Comparison of ENCODE assay signal across 20 cellular contexts in the genomic region with DNA sequence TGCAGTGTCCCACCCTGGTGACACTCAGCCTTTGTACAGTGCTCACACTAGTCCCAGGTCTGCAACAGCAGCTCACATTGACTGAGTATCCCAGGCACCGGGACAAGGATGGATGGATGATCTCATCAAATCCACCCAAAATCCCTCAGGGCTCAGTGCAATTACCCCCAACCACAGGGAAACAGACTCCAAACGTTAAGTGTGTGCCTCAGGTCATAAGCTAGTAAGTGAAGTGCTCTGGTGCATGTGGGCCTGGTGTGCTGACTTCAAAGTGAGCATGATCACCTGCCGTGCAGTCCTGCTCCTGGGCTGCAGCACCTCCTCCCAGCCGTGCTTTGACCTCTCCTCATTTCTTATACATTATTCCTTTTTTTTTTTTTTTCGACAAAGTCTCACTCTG. TPM values are rescaled to one million over a fixed set of nuclear protein-coding genes. Genes with fewer than 3 reads are reported as not detected.
"Had no signal": no experiment of that assay in that cellular context is flagged by ENCODE, and none has a peak within 500 bp of the region (broad histone marks: within the 10 kb centered on the region; RNA-seq: fewer than 3 reads in every experiment).

No MANE protein-coding gene starts in this region.

- DNase-seq: dorsolateral prefrontal cortex; effector CD8-positive, alpha-beta T cell; foreskin melanocyte; head of caudate nucleus; mammary epithelial cell; mucosa of descending colon; natural killer cell; nucleus accumbens; ovary; sigmoid colon; stimulated activated CD4-positive, alpha-beta T cell treated with anti-CD3 and anti-CD28 coated beads, Interleukin-2, amount 100 ng/mL, for 24 hours; stimulated activated CD4-positive, alpha-beta T cell treated with anti-CD3 and anti-CD28 coated beads, Interleukin-4, amount 100 ng/mL, for 4 hours; stimulated activated naive B cell treated with anti-CD40 and anti-IgM and Interleukin-4, amounts not matched to agents 10 μg/mL and 1 μg/mL and 100 μg/mL, for 72 hours; stimulated activated naive CD8-positive, alpha-beta T cell treated with anti-CD3 and anti-CD28 coated beads, Interleukin-15, amount 100 ng/mL, for 72 hours; testis; upper lobe of right lung had no signal

RNA-seq across cellular contexts. Expression of gene CD300E, which starts 31.2 kb away (rescaled TPM):
- total RNA-seq: kidney epithelial cell, mammary epithelial cell, neural crest cell had no signal

RNA-seq across cellular contexts. Expression of gene CD300LF, which starts 58.0 kb away (rescaled TPM):
- total RNA-seq: hepatocyte, kidney epithelial cell, left lobe of liver, mammary epithelial cell, neural crest cell had no signal
